22 cellular contexts compared by ENCODE assay signal in the genomic region with DNA sequence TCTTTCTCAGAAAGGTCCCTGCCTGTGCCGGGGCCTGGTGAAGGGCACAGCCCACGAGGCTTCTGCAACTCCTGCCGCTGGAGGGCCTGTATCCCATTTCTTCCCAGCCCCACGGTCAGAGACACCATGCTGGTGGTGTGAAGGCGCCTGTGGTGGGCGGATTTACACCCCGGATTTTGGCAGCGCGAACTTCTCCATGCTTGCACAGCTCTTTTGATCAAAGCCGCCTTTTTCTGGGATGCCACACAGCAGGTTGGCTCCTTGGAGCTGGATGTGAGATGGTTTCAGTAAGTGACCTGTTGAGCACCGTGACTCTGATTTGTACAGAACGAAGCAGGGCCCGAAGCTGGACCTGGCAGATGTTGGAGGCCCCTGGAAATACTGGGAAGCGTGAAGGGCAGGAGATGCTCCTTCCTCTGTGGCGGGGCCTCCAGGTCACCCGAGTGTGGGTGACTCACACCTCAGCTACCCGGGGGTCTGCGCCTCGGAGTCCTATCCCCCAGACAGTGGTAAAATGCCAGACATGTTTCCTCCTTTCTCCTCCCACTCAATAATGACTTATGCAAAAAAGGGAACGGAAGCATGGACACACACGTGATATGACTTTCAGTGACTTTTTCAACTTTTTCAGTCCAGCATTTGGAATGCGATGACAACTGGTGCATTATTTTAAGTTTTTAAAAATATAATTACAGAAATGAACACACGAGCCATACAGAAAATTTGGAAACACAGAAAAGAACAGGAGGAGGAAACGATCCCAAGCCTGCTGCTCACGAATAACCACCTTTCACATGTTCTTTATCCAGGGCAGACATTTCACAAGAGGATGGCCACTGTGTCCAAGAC. TPM values are rescaled to one million over a fixed set of nuclear protein-coding genes. Genes with fewer than 3 reads are reported as not detected.
DNase-seq lines count a peak whose midpoint lies in the region; ATAC-seq, FAIRE-seq and TF ChIP-seq lines count a peak whose summit lies in the region.
"Had no signal": no experiment of that assay in that cellular context is flagged by ENCODE, and none has a peak within 500 bp of the region (broad histone marks: within the 10 kb centered on the region; RNA-seq: fewer than 3 reads in every experiment).

No MANE protein-coding gene starts in this region.

- in situ Hi-C loops in HepG2 (cut with HindIII; ENCODE audit: extremely low pct_ligation_motif_present, low pct_unique_long_range_greater_than_20kb) = no loop called here

- DNase-seq in AG20443 (ENCODE audit: low spot score) (peak; percentile 65), HL-60 (ENCODE audit: low read depth in 1 of 2, low spot score in 1 of 2) (no peak), amniotic epithelial cell (ENCODE audit: low read depth) (peak; percentile 8), lower lobe of right lung (no peak), T-helper 1 cell (no peak), tibial artery (no peak), SKM-1 treated with dmso at 0.1 percent for 144 hours (lab: John Stamatoyannopoulos, UW; ENCODE audit: unreplicated experiment) (no peak), HepG2 (ENCODE audit: low spot score) (no peak)
- DNase-seq: activated B cell treated with CpG ODN at 0.5 μM for 24 hours; activated CD8-positive, alpha-beta memory T cell treated with anti-CD3 and anti-CD28 coated beads for 24 hours; activated naive CD8-positive, alpha-beta T cell treated with anti-CD3 and anti-CD28 coated beads, Interleukin-2, amount 10 ng/mL, durations not matched to agents 7 days and 5 days; central memory CD4-positive, alpha-beta T cell; COR-L47; GDM1; NCI-H1436 treated with DMSO at 0.1 percent for 48 hours; stimulated activated CD4-positive, alpha-beta T cell treated with anti-CD3 and anti-CD28 coated beads, Interleukin-4, amount 100 ng/mL, for 1 hour had no signal

- TF ChIP-seq RAD21 in HepG2 (CRISPR knock-in tag; IDR thresholded peaks at IDR 0.05) = no peak

- H3K36me3 ChIP-seq in lower lobe of right lung (no peaks in the 10 kb centered on the region), tibial artery (no peaks in the 10 kb centered on the region), HepG2 (replicated peaks in 1 of 2; ENCODE audit: control insufficient read depth in 1 of 2, insufficient read depth in 2 of 2, low read length in 2 of 2) (no peaks in the 10 kb centered on the region)

- H2AFZ ChIP-seq in HepG2 (ENCODE audit: low read length) = no peak overlapping the region
- H2AFZ ChIP-seq: GM23338, parathyroid adenoma had no signal

- no peaks in the 10 kb centered on the region for H3K79me2 ChIP-seq in HepG2 (ENCODE audit: insufficient read depth, low read length)
- H3K79me2 ChIP-seq: parathyroid adenoma had no signal

- no peak for TF ChIP-seq POLR2A in HepG2 (IDR thresholded peaks at IDR 0.05; ENCODE audit: insufficient read depth in 1 of 2, low read depth in 2 of 2, low read length in 2 of 2)

- 38% methylated on average over 13 of the region's 25 CpGs for WGBS in HepG2 (ENCODE audit: low lambda C conversion rate)

- no peak for FAIRE-seq in HepG2 (lab: Jason Lieb, UNC)

- CTCF ChIA-PET in HepG2 (lab: Yijun Ruan, JAX; ENCODE audit: low intra/inter-chr PET ratio, low total read pairs) = no interaction called here

- intact Hi-C loops in lower lobe of right lung (cut with DNase I) (no loop called here), tibial artery (cut with DNase I; ENCODE audit: low total_unique reads) (no loop called here), HepG2 (cut with micrococcal nuclease; ENCODE audit: unreplicated experiment) (no loop called here)

- BruUV-seq in HepG2 (replicated peaks; lab: Mats Ljungman, UMichigan) = no TSS peak

- peak overlapping the region; percentile 62; the same call in 1 of the 2 replicates for H3K27ac ChIP-seq in HL-60 (replicated peaks)
- H3K27ac ChIP-seq in lower lobe of right lung = peak overlapping the region; percentile 31
- H3K27ac ChIP-seq in tibial artery = no peak overlapping the region
- no peak overlapping the region for H3K27ac ChIP-seq in HepG2 (ENCODE audit: extremely low read length, insufficient read depth, low read length)
- H3K27ac ChIP-seq: parathyroid adenoma, RWPE1 had no signal

- H3K4me3 ChIP-seq in HL-60 (replicated peaks; ENCODE audit: insufficient read depth, low read length) (no peak overlapping the region), lower lobe of right lung (no peak overlapping the region), tibial artery (no peak overlapping the region), HepG2 (replicated peaks in 1 of 3; ENCODE audit: insufficient read depth in 1 of 3, low read depth in 2 of 3, low read length in 3 of 3) (no peak overlapping the region)
- H3K4me3 ChIP-seq: GM23338, K562 had no signal

- no peak for TF ChIP-seq CTCF in HL-60 (IDR thresholded peaks at IDR 0.05; ENCODE audit: insufficient read depth, low read length)
- no peak for TF ChIP-seq CTCF in lower lobe of right lung (IDR thresholded peaks at IDR 0.05)
- TF ChIP-seq CTCF in tibial artery (IDR thresholded peaks at IDR 0.05) = no peak
- TF ChIP-seq CTCF in HepG2 (CRISPR knock-in tag; IDR thresholded peaks at IDR 0.05) = no peak

- no peaks in the 10 kb centered on the region for H3K27me3 ChIP-seq in HL-60 (ENCODE audit: insufficient read depth, poor library complexity, severe bottlenecking)
- H3K27me3 ChIP-seq in lower lobe of right lung (ENCODE audit: low read depth) = no peaks in the 10 kb centered on the region
- peaks cover 0 to 10% of the 10 kb centered on the region in 2 donors for H3K27me3 ChIP-seq in tibial artery
- H3K27me3 ChIP-seq in HepG2 (ENCODE audit: control insufficient read depth in 1 of 2, insufficient read depth in 2 of 2, low read length in 2 of 2) = peaks cover 12 to 52% of the 10 kb centered on the region in 2 experiments; a peak in 4 of 5 replicates

- H4K20me1 ChIP-seq in HepG2 (ENCODE audit: insufficient read depth, low read length) = no peaks in the 10 kb centered on the region

- ATAC-seq in lower lobe of right lung (peak; percentile 61 to 64), HepG2 (no peak)
- ATAC-seq: GM23338, K562, left lobe of liver had no signal

- no peak overlapping the region for H3K4me2 ChIP-seq in HepG2 (ENCODE audit: low read depth, low read length)
- H3K4me2 ChIP-seq: GM23338 had no signal

- no peak overlapping the region for H3K9ac ChIP-seq in HepG2 (ENCODE audit: insufficient read depth, low read depth, low read length)
- H3K9ac ChIP-seq: parathyroid adenoma had no signal

- H3K4me1 ChIP-seq in lower lobe of right lung (peaks cover 4% of the 10 kb centered on the region), tibial artery (no peaks in the 10 kb centered on the region), HepG2 (ENCODE audit: insufficient read depth, low read length) (no peaks in the 10 kb centered on the region)
- H3K4me1 ChIP-seq: parathyroid adenoma had no signal

- POLR2A ChIA-PET in HepG2 (lab: Yijun Ruan, JAX) = no interaction called here

- H3K9me3 ChIP-seq in lower lobe of right lung (no peaks in the 10 kb centered on the region), tibial artery (no peaks in the 10 kb centered on the region), HepG2 (ENCODE audit: low read length) (no peaks in the 10 kb centered on the region)

- TF ChIP-seq EP300 in HepG2 (IDR thresholded peaks at IDR 0.05; ENCODE audit: low read depth in 2 of 2, low read length in 2 of 2) (no peak), HepG2 (CRISPR knock-in tag; IDR thresholded peaks at IDR 0.05; ENCODE audit: borderline replicate concordance) (no peak)

TF ChIP-seq in HepG2, 621 proteins besides CTCF, POLR2A, EP300 and RAD21 (continues in another document):
- no peak for TF ChIP-seq SRSF4 (IDR thresholded peaks at IDR 0.05; ENCODE audit: low read depth, low read length, poor library complexity, severe bottlenecking)
- no peak for TF ChIP-seq NKX3-1 (CRISPR knock-in tag; IDR thresholded peaks at IDR 0.05)
- TF ChIP-seq, protein P1, sequence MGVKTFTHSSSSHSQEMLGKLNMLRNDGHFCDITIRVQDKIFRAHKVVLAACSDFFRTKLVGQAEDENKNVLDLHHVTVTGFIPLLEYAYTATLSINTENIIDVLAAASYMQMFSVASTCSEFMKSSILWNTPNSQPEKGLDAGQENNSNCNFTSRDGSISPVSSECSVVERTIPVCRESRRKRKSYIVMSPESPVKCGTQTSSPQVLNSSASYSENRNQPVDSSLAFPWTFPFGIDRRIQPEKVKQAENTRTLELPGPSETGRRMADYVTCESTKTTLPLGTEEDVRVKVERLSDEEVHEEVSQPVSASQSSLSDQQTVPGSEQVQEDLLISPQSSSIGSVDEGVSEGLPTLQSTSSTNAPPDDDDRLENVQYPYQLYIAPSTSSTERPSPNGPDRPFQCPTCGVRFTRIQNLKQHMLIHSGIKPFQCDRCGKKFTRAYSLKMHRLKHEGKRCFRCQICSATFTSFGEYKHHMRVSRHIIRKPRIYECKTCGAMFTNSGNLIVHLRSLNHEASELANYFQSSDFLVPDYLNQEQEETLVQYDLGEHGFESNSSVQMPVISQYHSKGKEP (CRISPR knock-in tag; IDR thresholded peaks at IDR 0.05) = no peak
- TF ChIP-seq POLR2AphosphoS5 (IDR thresholded peaks at IDR 0.05; ENCODE audit: low read depth, low read length) = no peak

RNA-seq across cellular contexts. Expression of a gene that starts 9.0 kb away (rescaled TPM):
- total RNA-seq in lower lobe of right lung (0.50 TPM), HepG2 (2016; rRNA removed; fragmentation: Illumina TruSeq; extraction: Trizol) (not detected in 2 replicates)
- total RNA-seq in HepG2 (2016; cell fraction: cytosol; rRNA removed; fragmentation: Illumina TruSeq; extraction: Trizol; ENCODE audit: low read depth) = not detected in 2 replicates
- not detected in 2 replicates for total RNA-seq in HepG2 (2016; cell fraction: insoluble cytoplasmic fraction; rRNA removed; fragmentation: Illumina TruSeq; extraction: Trizol)
- not detected in 2 replicates for total RNA-seq in HepG2 (2016; cell fraction: membrane; rRNA removed; fragmentation: Illumina TruSeq; extraction: Trizol)
- not detected in 2 replicates for total RNA-seq in HepG2 (2016; cell fraction: nucleus; rRNA removed; fragmentation: Illumina TruSeq; extraction: Trizol)
- not detected in 2 replicates for polyA plus RNA-seq in HepG2 (2011; rRNA removed)
- not detected in 2 replicates for polyA plus RNA-seq in HepG2 (2011; cell fraction: cytosol; rRNA removed)
- polyA plus RNA-seq in HepG2 (2011; cell fraction: nucleus; rRNA removed) = not detected in 2 replicates
- not detected in 2 replicates for polyA plus RNA-seq in HepG2 (2012)
- not detected in 2 replicates for polyA plus RNA-seq in HepG2 (2016; cell fraction: cytosol; fragmentation: Illumina TruSeq; extraction: Trizol; ENCODE audit: low read depth)
- not detected in 2 replicates for polyA plus RNA-seq in HepG2 (2016; cell fraction: insoluble cytoplasmic fraction; fragmentation: Illumina TruSeq; extraction: Trizol; ENCODE audit: low read depth)
- polyA plus RNA-seq in HepG2 (2016; cell fraction: membrane; fragmentation: Illumina TruSeq; extraction: Trizol; ENCODE audit: low read depth) = not detected in 2 replicates
- not detected in 2 replicates for polyA plus RNA-seq in HepG2 (2016; cell fraction: nucleus; fragmentation: Illumina TruSeq; extraction: Trizol; ENCODE audit: insufficient read depth, low read depth)
- polyA minus RNA-seq in HepG2 (2011; rRNA and poly(A)+ RNA removed; ENCODE audit: low replicate concordance) = not detected in 2 replicates
- not detected in 2 replicates for polyA minus RNA-seq in HepG2 (2011; cell fraction: cytosol; rRNA and poly(A)+ RNA removed)
- not detected in 2 replicates for polyA minus RNA-seq in HepG2 (2011; cell fraction: nucleus; rRNA and poly(A)+ RNA removed)
- total RNA-seq: activated T-helper 1 cell treated with anti-CD3 and anti-CD28 coated beads, Interleukin-12 subunit alpha, Interleukin-12 subunit beta, Interleukin-2, Interleukin-4 antibody, amounts not matched to agents 30 ng/mL and 10 ng/mL and 1 ng/mL, durations not matched to agents 14 hours and 24 hours and 36 hours; GM23338; K562 had no signal
- polyA plus RNA-seq: GM23338, K562 had no signal

Comparison
In these comparisons a context has a peak if more than half of its experiments do, and no peak if none do; other contexts are left out.
1. DNase-seq: peak in AG20443 (single experiment) and amniotic epithelial cell (single experiment); none in HL-60 (0 of 2), lower lobe of right lung (single experiment), T-helper 1 cell (0 of 5), tibial artery (0 of 2), SKM-1 treated with dmso at 0.1 percent for 144 hours (single experiment) and HepG2 (single experiment).
2. H3K27ac ChIP-seq: peak in HL-60 (single experiment) and lower lobe of right lung (single experiment); none in tibial artery (0 of 2) and HepG2 (single experiment).